Comparison of ENCODE assay signal across 8 cellular contexts in the genomic region with DNA sequence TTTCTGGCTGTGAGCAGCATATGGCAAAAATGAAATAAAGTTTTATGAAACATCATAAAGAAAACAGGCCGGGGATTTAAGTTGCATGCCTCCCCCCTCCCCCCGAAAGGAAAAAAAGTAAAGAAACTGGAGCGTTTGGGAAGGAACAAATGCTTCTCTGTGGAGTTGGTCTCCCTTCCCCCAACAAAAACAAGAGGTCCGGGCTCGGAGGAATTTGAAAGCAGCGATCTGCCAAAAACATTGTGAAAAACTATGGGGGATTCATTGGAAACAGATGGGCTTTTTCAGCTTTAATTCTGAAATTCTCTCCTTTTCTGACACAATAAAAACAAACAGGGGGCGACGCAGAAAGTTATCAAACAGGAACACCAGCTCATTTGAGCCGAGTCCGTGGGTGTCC. TPM values are rescaled to one million over a fixed set of nuclear protein-coding genes. Genes with fewer than 3 reads are reported as not detected.
DNase-seq lines count a peak whose midpoint lies in the region; ATAC-seq and TF ChIP-seq lines count a peak whose summit lies in the region.

No MANE protein-coding gene starts in this region.

- 2 to 3% methylated on average over 10 of the region's 10 CpGs for WGBS in lung, 2 donors
- 1 to 3% methylated on average over 10 of the region's 10 CpGs for WGBS in tibial nerve, 2 donors

- peaks cover 58% of the 10 kb centered on the region for H3K27me3 Mint-ChIP-seq in activated CD4-positive, alpha-beta T cell treated with anti-CD3 and anti-CD28 coated beads, Interleukin-2, amount 10 ng/mL, durations not matched to agents 24 days and 14 days
- peaks cover 73% of the 10 kb centered on the region for H3K27me3 Mint-ChIP-seq in central memory CD8-positive, alpha-beta T cell

- intact Hi-C loops in activated CD4-positive, alpha-beta T cell treated with anti-CD3 and anti-CD28 coated beads, Interleukin-2, amount 10 ng/mL, durations not matched to agents 24 days and 14 days (cut with micrococcal nuclease), result no loop called here

- peak overlapping the region; percentile 49 for H3K4me3 ChIP-seq in lung
- peak overlapping the region; percentile 57 to 82 (median 60) for H3K4me3 ChIP-seq in tibial nerve

- no peak for TF ChIP-seq POLR2A in tibial nerve (IDR thresholded peaks at IDR 0.05)

- H3K9me3 Mint-ChIP-seq in activated CD4-positive, alpha-beta T cell treated with anti-CD3 and anti-CD28 coated beads, Interleukin-2, amount 10 ng/mL, durations not matched to agents 24 days and 14 days, result no peaks in the 10 kb centered on the region
- H3K9me3 Mint-ChIP-seq in central memory CD8-positive, alpha-beta T cell, result no peaks in the 10 kb centered on the region

- peak overlapping the region; percentile 42 for H3K4me3 Mint-ChIP-seq in activated CD4-positive, alpha-beta T cell treated with anti-CD3 and anti-CD28 coated beads, Interleukin-2, amount 10 ng/mL, durations not matched to agents 24 days and 14 days
- H3K4me3 Mint-ChIP-seq in central memory CD8-positive, alpha-beta T cell, result peak overlapping the region; percentile 57

- no peak overlapping the region for H3K27ac Mint-ChIP-seq in activated CD4-positive, alpha-beta T cell treated with anti-CD3 and anti-CD28 coated beads, Interleukin-2, amount 10 ng/mL, durations not matched to agents 24 days and 14 days
- H3K27ac Mint-ChIP-seq in central memory CD8-positive, alpha-beta T cell (ENCODE audit: low read depth), result peak overlapping the region; percentile 19

- no peaks in the 10 kb centered on the region for H3K9me3 ChIP-seq in lung (ENCODE audit: control insufficient read depth in 2 of 2, insufficient read depth in 1 of 2, low read length in 1 of 2)
- no peaks in the 10 kb centered on the region for H3K9me3 ChIP-seq in tibial nerve

- H3K27me3 ChIP-seq in lung (ENCODE audit: control insufficient read depth, insufficient read depth) (no peaks in the 10 kb centered on the region), tibial nerve (peaks cover 0 to 4% of the 10 kb centered on the region in 2 donors)

- peak overlapping the region in 1 of 2 donors; percentile 12 for H3K27ac ChIP-seq in lung (ENCODE audit: low read depth in 1 of 2, low read length in 1 of 2)
- H3K27ac ChIP-seq in tibial nerve, result peak overlapping the region; percentile 66 to 93 (median 82)

- H3K36me3 ChIP-seq in lung (ENCODE audit: control insufficient read depth in 2 of 2, insufficient read depth in 2 of 2, low read length in 2 of 2), result no peaks in the 10 kb centered on the region
- H3K36me3 ChIP-seq in tibial nerve, result no peaks in the 10 kb centered on the region

- H3K4me1 ChIP-seq in lung (ENCODE audit: control insufficient read depth in 2 of 2, insufficient read depth in 2 of 2, low read length in 2 of 2) (peaks cover 0 to 15% of the 10 kb centered on the region in 2 donors), tibial nerve (peaks cover 0 to 66% (median 8%) of the 10 kb centered on the region in 4 donors)

- TF ChIP-seq CTCF in lung (IDR thresholded peaks at IDR 0.05; ENCODE audit: control extremely low read depth, extremely low read depth), result no peak
- no peak for TF ChIP-seq CTCF in tibial nerve (IDR thresholded peaks at IDR 0.05)

- no peak for DNase-seq in activated CD4-positive, alpha-beta T cell treated with anti-CD3 and anti-CD28 coated beads, Interleukin-2, amount 10 ng/mL, durations not matched to agents 24 days and 14 days
- no peak for DNase-seq in activated CD4-positive, alpha-beta T cell treated with anti-CD3 and anti-CD28 coated beads for 1 hour
- DNase-seq in central memory CD8-positive, alpha-beta T cell (ENCODE audit: low spot score in 2 of 2), result no peak
- no peak for DNase-seq in lung (ENCODE audit: low spot score)
- no peak for DNase-seq in tibial nerve (ENCODE audit: low spot score in 2 of 2)
- no peak for DNase-seq in NCI-H2227 (lab: John Stamatoyannopoulos, UW; ENCODE audit: unreplicated experiment)

- no peaks in the 10 kb centered on the region for H3K36me3 Mint-ChIP-seq in activated CD4-positive, alpha-beta T cell treated with anti-CD3 and anti-CD28 coated beads, Interleukin-2, amount 10 ng/mL, durations not matched to agents 24 days and 14 days (ENCODE audit: low read depth)
- H3K36me3 Mint-ChIP-seq in central memory CD8-positive, alpha-beta T cell (ENCODE audit: insufficient read depth), result no peaks in the 10 kb centered on the region

- no peak for ATAC-seq in central memory CD8-positive, alpha-beta T cell (replicated peaks; ENCODE audit: extremely low read depth, poor library complexity, severe bottlenecking)
- no peak for ATAC-seq in lung (ENCODE audit: insufficient read depth, low FRiP score)
- no peak for ATAC-seq in GM19463 (IDR thresholded peaks at IDR 0.05; ENCODE audit: unreplicated experiment)
- ATAC-seq in GM18873 (IDR thresholded peaks at IDR 0.05; ENCODE audit: low FRiP score, unreplicated experiment), result no peak

- peaks cover 7% of the 10 kb centered on the region for H3K4me1 Mint-ChIP-seq in activated CD4-positive, alpha-beta T cell treated with anti-CD3 and anti-CD28 coated beads, Interleukin-2, amount 10 ng/mL, durations not matched to agents 24 days and 14 days
- peaks cover 21% of the 10 kb centered on the region for H3K4me1 Mint-ChIP-seq in central memory CD8-positive, alpha-beta T cell

- TF ChIP-seq EP300 in tibial nerve (IDR thresholded peaks at IDR 0.05), result peak; percentile 32 to 57

RNA-seq across cellular contexts. Expression of a gene that starts 17.0 kb away (rescaled TPM):
- 0.07 TPM in 1 of 2 replicates, not detected in the other for total RNA-seq in activated CD4-positive, alpha-beta T cell treated with anti-CD3 and anti-CD28 coated beads, Interleukin-2, amount 10 ng/mL, durations not matched to agents 24 days and 14 days
- total RNA-seq in lung (10 to 100 TPM in 1 of 2 donors, 1 to 10 TPM in 1; 6.6 to 11.3 TPM), tibial nerve (100 to 1,000 TPM in 1 of 4 donors, 10 to 100 TPM in 3; 28.2 to 110 (median 45.6) TPM)
- 1 to 10 TPM; 2.3 to 3.4 TPM for polyA plus RNA-seq in lung
